ENCODE assay signal across 1 cellular context in the genomic region with DNA sequence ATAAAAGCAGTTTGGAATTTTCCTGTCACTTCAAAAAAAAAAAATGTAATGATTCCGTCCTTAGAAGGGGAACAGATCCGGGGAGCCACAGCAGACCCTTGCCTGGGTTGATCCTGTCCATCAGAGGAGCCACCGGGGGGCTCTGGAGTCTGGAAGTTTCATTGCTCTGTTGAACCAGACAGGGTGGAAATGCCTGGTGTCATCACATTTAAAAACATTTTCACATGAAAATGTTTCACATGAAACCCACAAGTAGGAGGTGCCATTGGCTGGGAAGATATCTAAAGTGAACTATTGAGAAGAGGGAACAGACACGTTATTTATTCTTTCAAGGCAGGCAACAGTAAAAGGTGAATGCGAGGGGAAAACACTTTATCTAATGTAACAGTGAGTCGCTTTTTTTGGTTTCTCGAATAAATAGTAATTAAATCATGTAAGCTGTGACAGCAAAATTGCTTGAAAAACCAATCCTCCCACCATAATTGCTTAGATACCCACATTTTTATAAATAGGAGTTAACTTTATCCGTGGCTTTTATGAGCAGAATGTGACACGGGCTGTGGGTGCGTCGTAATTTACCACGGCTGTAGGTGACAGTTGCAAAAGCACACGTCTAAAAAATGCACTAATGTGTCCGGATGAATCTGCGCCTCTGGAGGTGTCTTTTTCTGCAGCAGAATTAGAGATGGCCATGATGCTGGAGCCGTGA.
TF ChIP-seq lines count a peak whose summit lies in the region.

No MANE protein-coding gene starts in this region.

TF ChIP-seq in GM23338, 12 proteins besides CTCF, POLR2A, EP300 and RAD21 (continued from another document):
- TF ChIP-seq, protein P1, sequence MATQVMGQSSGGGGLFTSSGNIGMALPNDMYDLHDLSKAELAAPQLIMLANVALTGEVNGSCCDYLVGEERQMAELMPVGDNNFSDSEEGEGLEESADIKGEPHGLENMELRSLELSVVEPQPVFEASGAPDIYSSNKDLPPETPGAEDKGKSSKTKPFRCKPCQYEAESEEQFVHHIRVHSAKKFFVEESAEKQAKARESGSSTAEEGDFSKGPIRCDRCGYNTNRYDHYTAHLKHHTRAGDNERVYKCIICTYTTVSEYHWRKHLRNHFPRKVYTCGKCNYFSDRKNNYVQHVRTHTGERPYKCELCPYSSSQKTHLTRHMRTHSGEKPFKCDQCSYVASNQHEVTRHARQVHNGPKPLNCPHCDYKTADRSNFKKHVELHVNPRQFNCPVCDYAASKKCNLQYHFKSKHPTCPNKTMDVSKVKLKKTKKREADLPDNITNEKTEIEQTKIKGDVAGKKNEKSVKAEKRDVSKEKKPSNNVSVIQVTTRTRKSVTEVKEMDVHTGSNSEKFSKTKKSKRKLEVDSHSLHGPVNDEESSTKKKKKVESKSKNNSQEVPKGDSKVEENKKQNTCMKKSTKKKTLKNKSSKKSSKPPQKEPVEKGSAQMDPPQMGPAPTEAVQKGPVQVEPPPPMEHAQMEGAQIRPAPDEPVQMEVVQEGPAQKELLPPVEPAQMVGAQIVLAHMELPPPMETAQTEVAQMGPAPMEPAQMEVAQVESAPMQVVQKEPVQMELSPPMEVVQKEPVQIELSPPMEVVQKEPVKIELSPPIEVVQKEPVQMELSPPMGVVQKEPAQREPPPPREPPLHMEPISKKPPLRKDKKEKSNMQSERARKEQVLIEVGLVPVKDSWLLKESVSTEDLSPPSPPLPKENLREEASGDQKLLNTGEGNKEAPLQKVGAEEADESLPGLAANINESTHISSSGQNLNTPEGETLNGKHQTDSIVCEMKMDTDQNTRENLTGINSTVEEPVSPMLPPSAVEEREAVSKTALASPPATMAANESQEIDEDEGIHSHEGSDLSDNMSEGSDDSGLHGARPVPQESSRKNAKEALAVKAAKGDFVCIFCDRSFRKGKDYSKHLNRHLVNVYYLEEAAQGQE (IDR thresholded peaks at IDR 0.05; ENCODE audit: unreplicated experiment), result no peak
- TF ChIP-seq STAT1 (IDR thresholded peaks at IDR 0.05; ENCODE audit: unreplicated experiment), result no peak
- TF ChIP-seq, protein P2, sequence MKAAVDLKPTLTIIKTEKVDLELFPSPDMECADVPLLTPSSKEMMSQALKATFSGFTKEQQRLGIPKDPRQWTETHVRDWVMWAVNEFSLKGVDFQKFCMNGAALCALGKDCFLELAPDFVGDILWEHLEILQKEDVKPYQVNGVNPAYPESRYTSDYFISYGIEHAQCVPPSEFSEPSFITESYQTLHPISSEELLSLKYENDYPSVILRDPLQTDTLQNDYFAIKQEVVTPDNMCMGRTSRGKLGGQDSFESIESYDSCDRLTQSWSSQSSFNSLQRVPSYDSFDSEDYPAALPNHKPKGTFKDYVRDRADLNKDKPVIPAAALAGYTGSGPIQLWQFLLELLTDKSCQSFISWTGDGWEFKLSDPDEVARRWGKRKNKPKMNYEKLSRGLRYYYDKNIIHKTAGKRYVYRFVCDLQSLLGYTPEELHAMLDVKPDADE (IDR thresholded peaks at IDR 0.05), result no peak
- TF ChIP-seq POLR2AphosphoS5 (IDR thresholded peaks at IDR 0.05; ENCODE audit: low read depth), result no peak
- TF ChIP-seq EZH2phosphoT487 (IDR thresholded peaks at IDR 0.05; ENCODE audit: unreplicated experiment), result no peak
